Comparison of ENCODE assay signal across 1 cellular context in genomic region chr19:28627669-28628068, GRCh38.
TF ChIP-seq lines count a peak whose summit lies in the region.

No MANE protein-coding gene starts in this region.

TF ChIP-seq in A549, 52 proteins besides CTCF, POLR2A, EP300 and RAD21 (continued from another document):
- no peak for TF ChIP-seq SREBF2 (IDR thresholded peaks at IDR 0.05)
- TF ChIP-seq KDM5A (IDR thresholded peaks at IDR 0.05), result no peak
